Comparison of ENCODE assay signal across 8 cellular contexts in the genomic region with DNA sequence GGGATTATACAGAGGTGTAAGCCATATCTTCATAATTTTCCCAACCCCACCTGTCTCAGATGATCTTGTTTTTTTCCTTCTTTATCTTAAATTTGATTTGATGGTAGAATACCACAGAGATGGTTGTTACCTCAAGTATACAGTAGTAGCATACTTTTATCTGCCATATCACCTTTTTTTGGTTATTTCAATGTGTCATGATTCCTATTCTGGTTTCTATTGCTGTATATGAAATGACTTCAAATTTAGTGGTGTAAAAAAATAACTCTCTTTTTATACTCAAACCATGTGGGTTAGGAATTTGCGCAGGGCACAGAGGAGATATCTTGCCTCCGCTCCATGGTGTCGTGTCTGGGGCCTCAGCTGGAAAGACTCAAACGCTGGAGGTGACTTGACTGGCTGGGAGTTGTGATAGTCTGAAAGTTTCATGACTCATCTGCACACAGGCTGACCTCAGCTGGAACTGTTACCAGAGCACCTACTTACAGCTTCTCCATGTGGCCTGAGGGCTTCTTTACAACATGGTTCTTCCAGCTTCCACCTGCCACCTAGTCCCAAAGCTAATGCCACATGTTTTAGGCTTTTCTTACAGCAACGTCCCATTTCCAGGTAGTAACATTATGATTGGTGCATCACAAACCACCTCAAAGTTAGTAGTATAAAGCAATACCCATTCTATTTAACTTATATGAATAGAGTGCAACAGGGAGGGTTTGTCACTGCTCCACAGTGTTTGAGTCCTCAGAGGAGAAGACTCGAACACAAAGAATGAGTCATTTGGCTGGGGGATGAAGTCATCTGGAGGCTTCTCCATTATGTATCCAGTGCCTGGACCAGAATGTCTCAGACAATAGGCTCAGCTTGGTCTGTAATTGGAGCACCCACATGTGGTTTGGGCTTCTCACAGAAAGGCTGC.
DNase-seq lines count a peak whose midpoint lies in the region; ATAC-seq, FAIRE-seq and TF ChIP-seq lines count a peak whose summit lies in the region.

No MANE protein-coding gene starts in this region.

- POLR2A ChIA-PET in AG04449 (lab: Yijun Ruan, JAX) = no interaction called here

- intact Hi-C loops in posterior cingulate gyrus (cut with DNase I) = no loop called here

- H3K4me3 ChIP-seq in AG04449 (ENCODE audit: low read depth, low read length) = no peak overlapping the region
- H3K4me3 ChIP-seq in fibroblast of mammary gland (ENCODE audit: control insufficient read depth, low read depth, low read length) = no peak overlapping the region

- FAIRE-seq in RCC 7860 (lab: Jason Lieb, UNC) = no peak

- no peak for ATAC-seq in HG03442 (IDR thresholded peaks at IDR 0.05; ENCODE audit: unreplicated experiment)
- ATAC-seq in GM21576 (IDR thresholded peaks at IDR 0.05; ENCODE audit: unreplicated experiment) = no peak

- CTCF ChIA-PET in AG04449 (lab: Yijun Ruan, JAX) = interaction anchor here (0.7 kb wide), 1 partner anchor 14 kb away, joined by 3 read pairs; no protein-coding TSS in a partner anchor

- TF ChIP-seq CTCF in AG04449 (IDR thresholded peaks at IDR 0.05; ENCODE audit: insufficient read depth, low read length, missing control alignments) (no peak), GM13976 (IDR thresholded peaks at IDR 0.05; ENCODE audit: borderline replicate concordance, control extremely low read depth, extremely low read depth, insufficient read depth, missing control alignments) (no peak), fibroblast of mammary gland (conservative IDR thresholded peaks at IDR 0.05; ENCODE audit: control insufficient read depth, insufficient read depth, low read depth, low read length) (no peak)

- DNase-seq in AG04449 (ENCODE audit: low read depth, low spot score) (peak; percentile 44), GM13976 (ENCODE audit: low spot score) (peak; percentile 41), RCC 7860 (ENCODE audit: low spot score) (peak; percentile 51), fibroblast of mammary gland (ENCODE audit: low read depth) (peak; percentile 91), posterior cingulate gyrus (no peak), NCI-H2227 (lab: John Stamatoyannopoulos, UW; ENCODE audit: unreplicated experiment) (no peak)

- in situ Hi-C loops in GM13976 (cut with MboI; ENCODE audit: low sequenced_read_pairs, unreplicated experiment) = no loop called here

Comparison
In these comparisons a context has a peak if more than half of its experiments do, and no peak if none do; other contexts are left out.
1. DNase-seq: peak in AG04449 (single experiment), GM13976 (single experiment), RCC 7860 (single experiment) and fibroblast of mammary gland (single experiment); none in posterior cingulate gyrus (0 of 10) and NCI-H2227 (single experiment).